Comparison of ENCODE assay signal across 7 cellular contexts in the genomic region with DNA sequence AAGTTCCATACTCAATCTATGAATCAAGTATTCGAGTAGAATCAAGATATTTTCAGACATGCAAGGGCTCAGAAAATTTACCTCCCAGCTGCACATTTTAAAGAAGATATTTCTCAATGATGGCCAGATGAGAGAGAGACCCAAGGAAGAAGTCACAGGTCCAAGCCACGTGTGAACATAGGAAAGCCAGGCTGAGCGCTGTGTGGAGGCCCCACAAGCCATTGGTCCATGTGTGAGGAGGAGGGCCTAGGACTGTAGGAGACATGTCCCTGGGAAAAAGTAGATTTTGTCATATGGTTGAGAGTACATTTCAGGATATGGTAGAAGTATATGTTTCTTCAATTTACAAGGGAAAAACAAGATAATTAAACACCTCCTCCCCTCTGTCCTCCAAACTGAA.
"Had no signal": no experiment of that assay in that cellular context is flagged by ENCODE, and none has a peak within 500 bp of the region (broad histone marks: within the 10 kb centered on the region; RNA-seq: fewer than 3 reads in every experiment).

No MANE protein-coding gene starts in this region.

- H2AFZ ChIP-seq: GM23338 had no signal

- H3K27ac Mint-ChIP-seq: GM23338, H9, IgD-negative memory B cell had no signal

- FAIRE-seq: H1, H54, HTR-8/SVneo had no signal

- H3K4me3 ChIP-seq: GM23338 had no signal

- DNase-seq: H9, HCEC 1CT had no signal

- H3K36me3 Mint-ChIP-seq: IgD-negative memory B cell had no signal

- ATAC-seq: GM23338 had no signal

- H3K4me3 Mint-ChIP-seq: GM23338, H9, IgD-negative memory B cell had no signal

- H3K4me2 ChIP-seq: GM23338 had no signal

- H3K9me3 Mint-ChIP-seq: GM23338, H9, IgD-negative memory B cell had no signal
